3 cellular contexts compared by ENCODE assay signal in the genomic region with DNA sequence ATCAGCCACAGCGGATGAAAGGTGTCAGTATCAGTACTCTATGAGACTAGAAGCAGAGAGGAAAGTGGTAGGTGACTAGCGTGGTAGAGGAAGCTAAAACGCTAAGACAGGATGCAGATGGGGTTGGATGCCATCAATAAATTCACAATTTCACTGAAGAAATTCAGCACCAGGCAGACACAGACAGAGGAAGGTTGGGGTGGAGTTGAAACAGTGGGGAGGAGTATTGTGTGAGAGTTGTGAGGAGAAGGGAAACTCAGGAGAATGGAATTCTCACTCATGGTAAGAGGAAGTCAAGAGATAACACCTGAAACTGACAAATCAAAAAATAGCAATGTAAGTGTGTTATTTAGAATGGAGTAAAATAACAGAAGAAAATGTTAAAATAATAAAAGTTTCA.
TF ChIP-seq lines count a peak whose summit lies in the region.

No MANE protein-coding gene starts in this region.

TF ChIP-seq in GM23338, 12 proteins besides CTCF, POLR2A, EP300 and RAD21 (continues in another document):
- TF ChIP-seq NANOG (IDR thresholded peaks at IDR 0.05; ENCODE audit: borderline replicate concordance) (no peak), EZH2 (IDR thresholded peaks at IDR 0.05; ENCODE audit: low read depth, unreplicated experiment) (no peak), POLR2AphosphoS5 (IDR thresholded peaks at IDR 0.05; ENCODE audit: low read depth) (no peak), CREB1 (CRISPR knock-in tag; IDR thresholded peaks at IDR 0.05; ENCODE audit: low read depth) (no peak), JUNB (IDR thresholded peaks at IDR 0.05; ENCODE audit: unreplicated experiment) (no peak), EZH2phosphoT487 (IDR thresholded peaks at IDR 0.05; ENCODE audit: unreplicated experiment) (no peak)
- TF ChIP-seq, protein P1, sequence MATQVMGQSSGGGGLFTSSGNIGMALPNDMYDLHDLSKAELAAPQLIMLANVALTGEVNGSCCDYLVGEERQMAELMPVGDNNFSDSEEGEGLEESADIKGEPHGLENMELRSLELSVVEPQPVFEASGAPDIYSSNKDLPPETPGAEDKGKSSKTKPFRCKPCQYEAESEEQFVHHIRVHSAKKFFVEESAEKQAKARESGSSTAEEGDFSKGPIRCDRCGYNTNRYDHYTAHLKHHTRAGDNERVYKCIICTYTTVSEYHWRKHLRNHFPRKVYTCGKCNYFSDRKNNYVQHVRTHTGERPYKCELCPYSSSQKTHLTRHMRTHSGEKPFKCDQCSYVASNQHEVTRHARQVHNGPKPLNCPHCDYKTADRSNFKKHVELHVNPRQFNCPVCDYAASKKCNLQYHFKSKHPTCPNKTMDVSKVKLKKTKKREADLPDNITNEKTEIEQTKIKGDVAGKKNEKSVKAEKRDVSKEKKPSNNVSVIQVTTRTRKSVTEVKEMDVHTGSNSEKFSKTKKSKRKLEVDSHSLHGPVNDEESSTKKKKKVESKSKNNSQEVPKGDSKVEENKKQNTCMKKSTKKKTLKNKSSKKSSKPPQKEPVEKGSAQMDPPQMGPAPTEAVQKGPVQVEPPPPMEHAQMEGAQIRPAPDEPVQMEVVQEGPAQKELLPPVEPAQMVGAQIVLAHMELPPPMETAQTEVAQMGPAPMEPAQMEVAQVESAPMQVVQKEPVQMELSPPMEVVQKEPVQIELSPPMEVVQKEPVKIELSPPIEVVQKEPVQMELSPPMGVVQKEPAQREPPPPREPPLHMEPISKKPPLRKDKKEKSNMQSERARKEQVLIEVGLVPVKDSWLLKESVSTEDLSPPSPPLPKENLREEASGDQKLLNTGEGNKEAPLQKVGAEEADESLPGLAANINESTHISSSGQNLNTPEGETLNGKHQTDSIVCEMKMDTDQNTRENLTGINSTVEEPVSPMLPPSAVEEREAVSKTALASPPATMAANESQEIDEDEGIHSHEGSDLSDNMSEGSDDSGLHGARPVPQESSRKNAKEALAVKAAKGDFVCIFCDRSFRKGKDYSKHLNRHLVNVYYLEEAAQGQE (IDR thresholded peaks at IDR 0.05; ENCODE audit: unreplicated experiment), result no peak

TF ChIP-seq in SK-N-SH, 30 proteins besides CTCF, POLR2A, EP300 and RAD21:
- TF ChIP-seq CHD2 (IDR thresholded peaks at IDR 0.05; ENCODE audit: low read length, partially characterized antibody), result no peak
- TF ChIP-seq, protein P1 (IDR thresholded peaks at IDR 0.05; ENCODE audit: low read depth, low read length), result peak; percentile 71; the same call in 1 of the 2 replicates

TF ChIP-seq in endothelial cell of umbilical vein, 7 proteins besides CTCF, POLR2A, EP300 and RAD21:
- TF ChIP-seq POLR2AphosphoS5 (IDR thresholded peaks at IDR 0.05; ENCODE audit: insufficient read depth, low read depth, low read length) (no peak), EZH2 (IDR thresholded peaks at IDR 0.05; ENCODE audit: borderline replicate concordance, low read depth, low read length, severe bottlenecking) (no peak), FOS (IDR thresholded peaks at IDR 0.05; ENCODE audit: borderline replicate concordance, insufficient read depth, low read length) (no peak), GATA2 (IDR thresholded peaks at IDR 0.05; ENCODE audit: insufficient read depth, insufficient read length, low read depth, low read length) (no peak), MYC (IDR thresholded peaks at IDR 0.05; ENCODE audit: low read depth, low read length) (no peak), JUN (IDR thresholded peaks at IDR 0.05; ENCODE audit: borderline replicate concordance, insufficient read depth, insufficient read length, low read depth) (no peak)
- TF ChIP-seq, protein P2, sequence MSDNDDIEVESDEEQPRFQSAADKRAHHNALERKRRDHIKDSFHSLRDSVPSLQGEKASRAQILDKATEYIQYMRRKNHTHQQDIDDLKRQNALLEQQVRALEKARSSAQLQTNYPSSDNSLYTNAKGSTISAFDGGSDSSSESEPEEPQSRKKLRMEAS (IDR thresholded peaks at IDR 0.05; ENCODE audit: insufficient read depth, insufficient read length), result no peak
